Comparison of ENCODE assay signal across 8 cellular contexts in the genomic region with DNA sequence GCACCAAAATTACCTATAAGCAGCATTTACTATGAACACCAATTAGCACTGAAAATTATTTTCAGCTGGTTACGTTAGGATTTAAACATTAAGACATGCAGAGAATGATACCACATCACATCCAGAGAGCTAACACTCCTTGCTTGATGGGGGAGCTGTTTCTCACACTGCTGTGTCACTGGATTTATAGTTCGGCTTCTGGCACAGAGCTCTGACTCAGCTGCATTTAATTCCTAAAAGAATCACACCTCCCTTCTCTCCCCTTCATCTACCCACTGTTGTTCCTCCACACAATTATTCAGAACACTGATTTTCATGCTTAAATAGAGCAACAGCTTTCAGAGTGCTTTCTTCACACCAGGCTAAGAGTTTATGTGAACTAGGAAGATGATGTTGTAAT.
"Had no signal": no experiment of that assay in that cellular context is flagged by ENCODE, and none has a peak within 500 bp of the region (broad histone marks: within the 10 kb centered on the region; RNA-seq: fewer than 3 reads in every experiment).

No MANE protein-coding gene starts in this region.

- H2AFZ ChIP-seq: GM23248 had no signal

- H3K27ac Mint-ChIP-seq: HFFc6 had no signal

- H3K36me3 ChIP-seq: HAP-1 had no signal

- ATAC-seq: HCT116, K562 had no signal

- H3K9ac ChIP-seq: GM23248 had no signal

- H3K4me3 Mint-ChIP-seq: HFFc6 had no signal

- H3K4me3 ChIP-seq: GM23248, HAP-1, K562 had no signal

- DNase-seq: GM23248, GOT3, H7, HFFc6, IMR-90 had no signal

- H3K4me1 ChIP-seq: HAP-1 had no signal

- H3K27ac ChIP-seq: GM23248 had no signal

- H3K9me3 ChIP-seq: HAP-1 had no signal
